1 cellular context compared by ENCODE assay signal in genomic region chr4:666822-667544, GRCh38.
TF ChIP-seq lines count a peak whose summit lies in the region.

No MANE protein-coding gene starts in this region.

TF ChIP-seq in GM12878, 131 proteins besides CTCF, POLR2A, EP300 and RAD21:
- TF ChIP-seq LARP7 (IDR thresholded peaks at IDR 0.05), result no peak
- TF ChIP-seq MTA2 (IDR thresholded peaks at IDR 0.05; ENCODE audit: low read depth), result no peak
- TF ChIP-seq HSF1 (IDR thresholded peaks at IDR 0.05; ENCODE audit: low read depth, low read length), result no peak
- no peak for TF ChIP-seq ZBTB33 (IDR thresholded peaks at IDR 0.05)
- TF ChIP-seq PML (IDR thresholded peaks at IDR 0.05; ENCODE audit: low read length), result no peak
- TF ChIP-seq ELK1 (IDR thresholded peaks at IDR 0.05; ENCODE audit: low read depth, low read length), result no peak
- TF ChIP-seq NRF1 (conservative IDR thresholded peaks at IDR 0.05; ENCODE audit: low read depth, low read length), result no peak
- TF ChIP-seq KDM1A (IDR thresholded peaks at IDR 0.05; ENCODE audit: borderline replicate concordance), result no peak
- no peak for TF ChIP-seq IRF4 (IDR thresholded peaks at IDR 0.05; ENCODE audit: low read depth, low read length)
- no peak for TF ChIP-seq TCF3 (IDR thresholded peaks at IDR 0.05; ENCODE audit: borderline replicate concordance, insufficient read depth, low read depth, low read length)
- no peak for TF ChIP-seq CREM (IDR thresholded peaks at IDR 0.05; ENCODE audit: low read depth)
- TF ChIP-seq KAT2A (conservative IDR thresholded peaks at IDR 0.05; ENCODE audit: control insufficient read depth, low read depth, low read length), result no peak
- TF ChIP-seq CBX3 (IDR thresholded peaks at IDR 0.05; ENCODE audit: borderline replicate concordance, low read depth), result no peak
- TF ChIP-seq SREBF2 (IDR thresholded peaks at IDR 0.05; ENCODE audit: low read length), result no peak
TF ChIP-seq in GM12878: peak in this region for 0.
